ENCODE assay signal across 11 cellular contexts in the genomic region with DNA sequence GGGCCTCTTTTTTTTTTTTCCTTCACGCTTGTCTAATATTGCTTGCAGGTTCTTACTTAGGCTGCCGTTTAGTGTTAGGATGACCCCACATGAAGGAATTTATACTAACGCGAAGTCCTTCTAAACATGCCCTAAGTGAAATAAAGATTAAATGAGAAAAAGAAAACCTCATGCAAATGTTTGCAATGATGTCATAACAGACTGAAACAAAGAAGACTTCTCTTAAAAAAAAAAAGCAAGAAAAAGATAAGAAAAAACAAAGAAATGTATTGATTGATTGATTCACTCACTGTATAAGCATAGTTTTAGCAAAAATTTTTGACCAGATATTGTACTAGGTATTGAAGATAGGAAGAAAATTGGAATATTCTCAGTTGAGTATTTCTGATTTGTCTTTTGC.
"Had no signal": no experiment of that assay in that cellular context is flagged by ENCODE, and none has a peak within 500 bp of the region (broad histone marks: within the 10 kb centered on the region; RNA-seq: fewer than 3 reads in every experiment).

No MANE protein-coding gene starts in this region.

- H3K27ac Mint-ChIP-seq: GM23338, H9, HFFc6 had no signal

- H3K4me3 Mint-ChIP-seq: GM23338, H9, HFFc6 had no signal

- ATAC-seq: HCT116 had no signal

- H2AFZ ChIP-seq: GM23248 had no signal

- FAIRE-seq: H1, H54 had no signal

- H3K4me1 ChIP-seq: HAP-1 had no signal

- DNase-seq: GM23248, GOT3, H7, H9, HCEC 1CT, HFFc6 had no signal

- H3K4me3 ChIP-seq: GM23248, GM23338, HAP-1 had no signal

- H3K4me2 ChIP-seq: GM23338 had no signal

- H3K9me3 ChIP-seq: HAP-1 had no signal

- H3K27ac ChIP-seq: GM23248 had no signal

- H3K9me3 Mint-ChIP-seq: GM23338, HFFc6 had no signal

- H3K36me3 ChIP-seq: HAP-1 had no signal

- H3K9ac ChIP-seq: GM23248 had no signal
